In the genomic region with DNA sequence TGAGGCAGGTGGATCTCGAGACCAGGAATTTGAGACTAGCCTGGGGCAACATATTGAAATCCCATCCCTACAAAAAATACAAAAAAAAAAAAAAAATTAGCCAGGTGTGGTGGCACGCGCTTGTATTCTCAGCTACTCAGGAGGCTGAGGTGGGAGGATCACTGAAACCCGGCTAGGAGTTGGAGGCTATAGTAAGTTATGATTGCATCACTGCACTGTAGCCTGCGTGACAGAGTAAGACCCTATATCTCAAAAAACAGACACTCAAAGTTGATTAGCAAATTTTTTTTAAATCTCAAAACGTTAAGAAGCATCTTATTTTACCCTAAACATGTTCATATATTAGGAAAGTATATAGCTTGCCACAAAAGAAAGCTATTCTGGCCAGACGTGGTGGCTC, we compare ENCODE assay signal across 21 cellular contexts.
"Had no signal": no experiment of that assay in that cellular context is flagged by ENCODE, and none has a peak within 500 bp of the region (broad histone marks: within the 10 kb centered on the region; RNA-seq: fewer than 3 reads in every experiment).

No MANE protein-coding gene starts in this region.

- H3K36me3 ChIP-seq: adrenal gland, Peyer's patch had no signal

- H3K4me3 Mint-ChIP-seq: activated CD8-positive, alpha-beta T cell treated with anti-CD3 and anti-CD28 coated beads, Interleukin-2, amount 10 ng/mL, durations not matched to agents 7 days and 5 days; activated naive CD8-positive, alpha-beta T cell treated with anti-CD3 and anti-CD28 coated beads, Interleukin-2, amount 10 ng/mL, durations not matched to agents 7 days and 5 days had no signal

- H3K27ac ChIP-seq: Peyer's patch, RWPE1, SJSA1 had no signal

- DNase-seq: activated CD4-positive, alpha-beta T cell treated with anti-CD3 and anti-CD28 coated beads for 4 hours; activated CD8-positive, alpha-beta memory T cell treated with anti-CD3 and anti-CD28 coated beads, Interleukin-2, amount 50 U/mL, for 48 hours; activated CD8-positive, alpha-beta T cell treated with anti-CD3 and anti-CD28 coated beads, Interleukin-2, amount 10 ng/mL, durations not matched to agents 7 days and 5 days; activated naive CD4-positive, alpha-beta T cell treated with anti-CD3 and anti-CD28 coated beads, Interleukin-2, amount 50 U/mL, for 16 hours; activated naive CD8-positive, alpha-beta T cell treated with anti-CD3 and anti-CD28 coated beads, Interleukin-2, amount 10 ng/mL, durations not matched to agents 7 days and 5 days; activated T-cell treated with anti-CD3 and anti-CD28 coated beads, Interleukin-2, amount 50 U/mL, for 1 hour; adrenal gland; anterior cingulate cortex; NCI-H1105 treated with DMSO at 0.1 percent for 48 hours; NCI-H1436 treated with DMSO at 0.1 percent for 48 hours; NCI-H187; NCI-H2081; NCI-H510A treated with DMSO at 0.1 percent for 48 hours; NCI-H69; Peyer's patch; SHP77; SW 1271 had no signal

- H3K9me3 Mint-ChIP-seq: activated naive CD8-positive, alpha-beta T cell treated with anti-CD3 and anti-CD28 coated beads, Interleukin-2, amount 10 ng/mL, durations not matched to agents 7 days and 5 days had no signal

- H3K27me3 ChIP-seq: adrenal gland, Peyer's patch, SJSA1 had no signal

- H3K27me3 Mint-ChIP-seq: activated naive CD8-positive, alpha-beta T cell treated with anti-CD3 and anti-CD28 coated beads, Interleukin-2, amount 10 ng/mL, durations not matched to agents 7 days and 5 days had no signal

- H3K9me3 ChIP-seq: adrenal gland, Peyer's patch, SJSA1 had no signal

- H3K4me3 ChIP-seq: adrenal gland, Peyer's patch, SJSA1 had no signal

- ATAC-seq: activated CD4-positive, CD25-positive, alpha-beta regulatory T cell treated with anti-CD3 and anti-CD28 coated beads, Interleukin-2, amount 50 U/mL, for 24 hours; activated CD8-positive, alpha-beta T cell treated with anti-CD3 and anti-CD28 coated beads, Interleukin-2, amount 10 ng/mL, durations not matched to agents 7 days and 5 days; SK-N-SH treated with all-trans-retinoic acid at 6 μM for 48 hours had no signal

- H3K27ac Mint-ChIP-seq: activated CD8-positive, alpha-beta T cell treated with anti-CD3 and anti-CD28 coated beads, Interleukin-2, amount 10 ng/mL, durations not matched to agents 7 days and 5 days; activated naive CD8-positive, alpha-beta T cell treated with anti-CD3 and anti-CD28 coated beads, Interleukin-2, amount 10 ng/mL, durations not matched to agents 7 days and 5 days had no signal
